2 cellular contexts compared by ENCODE assay signal in genomic region chr1:52225174-52225573, GRCh38.
TF ChIP-seq lines count a peak whose summit lies in the region.

No MANE protein-coding gene starts in this region.

TF ChIP-seq in HEK293, 187 proteins besides CTCF, POLR2A, EP300 and RAD21 (continued from another document):
- no peak for TF ChIP-seq ZNF266 (tag by site-specific recombination; IDR thresholded peaks at IDR 0.05; ENCODE audit: low read depth)

TF ChIP-seq in K562, 482 proteins besides CTCF, POLR2A, EP300 and RAD21 (continued from another document):
- no peak for TF ChIP-seq CHCHD3 (CRISPR knock-in tag; IDR thresholded peaks at IDR 0.05)
